ENCODE assay signal across 20 cellular contexts in the genomic region with DNA sequence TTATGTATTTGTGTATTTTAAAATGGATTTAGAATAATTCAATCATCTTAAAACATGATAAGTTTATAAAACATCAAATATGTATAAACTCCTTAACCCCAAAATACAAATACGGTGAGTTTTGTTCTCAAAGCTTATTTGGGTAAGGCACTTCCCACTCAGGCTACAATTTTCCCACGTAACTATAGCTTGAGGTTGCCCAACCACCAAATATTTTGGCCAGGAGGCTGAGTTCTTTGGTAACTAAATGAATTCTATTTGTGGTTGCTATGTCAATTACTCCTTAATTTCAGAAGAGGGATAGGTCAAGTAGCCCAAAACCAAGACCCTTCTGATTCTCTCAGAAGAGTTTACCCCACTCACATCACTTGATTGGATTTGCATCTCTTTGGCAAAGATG.
A peak's percentile ranks its signal among the peaks of the same experiment; 100 is the strongest.
DNase-seq lines count a peak whose midpoint lies in the region; ATAC-seq, FAIRE-seq and TF ChIP-seq lines count a peak whose summit lies in the region.
"Had no signal": no experiment of that assay in that cellular context is flagged by ENCODE, and none has a peak within 500 bp of the region (broad histone marks: within the 10 kb centered on the region; RNA-seq: fewer than 3 reads in every experiment).

No MANE protein-coding gene starts in this region.

- WGBS in K562 (ENCODE audit: insufficient coverage, low coverage, missing lambda C conversion rate), result 63% methylated on average over 2 of the region's 2 CpGs

- no peaks in the 10 kb centered on the region for H4K20me1 ChIP-seq in K562 (replicated peaks; ENCODE audit: control insufficient read depth, insufficient read depth, low read length)
- H4K20me1 ChIP-seq: BLaER1 had no signal

- H3K36me3 ChIP-seq in HUES6 (ENCODE audit: control insufficient read depth, insufficient read depth, low read length) (no peaks in the 10 kb centered on the region), K562 (ENCODE audit: control insufficient read depth, insufficient read depth, low read length) (no peaks in the 10 kb centered on the region)
- H3K36me3 ChIP-seq: BLaER1 had no signal

- H3K4me3 ChIP-seq in AG10803 (ENCODE audit: low read length) (no peak overlapping the region), HUES6 (ENCODE audit: low read depth, low read length) (no peak overlapping the region), K562 (no peak overlapping the region; the same call in 1 of the 2 replicates), fibroblast of the aortic adventitia (ENCODE audit: low read depth, low read length) (no peak overlapping the region)
- H3K4me3 ChIP-seq: BLaER1 had no signal

- no peak for FAIRE-seq in K562 (lab: Jason Lieb, UNC)
- FAIRE-seq: RCC 7860 had no signal

- H3K9me3 ChIP-seq in HUES6 (ENCODE audit: control insufficient read depth, insufficient read depth, low read depth, low read length) (no peaks in the 10 kb centered on the region), K562 (replicated peaks; ENCODE audit: control insufficient read depth, insufficient read depth, low read depth, low read length) (no peaks in the 10 kb centered on the region)
- H3K9me3 ChIP-seq: BLaER1 had no signal

- H3K4me1 ChIP-seq in HUES6 (ENCODE audit: control insufficient read depth, insufficient read depth, low read length), result peaks cover 19% of the 10 kb centered on the region
- no peaks in the 10 kb centered on the region; a peak in 2 of 5 replicates for H3K4me1 ChIP-seq in K562 (replicated peaks in 1 of 2; ENCODE audit: control insufficient read depth in 2 of 2, insufficient read depth in 2 of 2, low read length in 2 of 2)
- H3K4me1 ChIP-seq: BLaER1 had no signal

- no peak for TF ChIP-seq RAD21 in K562 (CRISPR knock-in tag; conservative IDR thresholded peaks at IDR 0.05 in 1 of 2, IDR thresholded peaks at IDR 0.05 in 1 of 2)

- in situ Hi-C loops in K562 (cut with MboI), result no loop called here

- no peak for TF ChIP-seq EP300 in K562 (IDR thresholded peaks at IDR 0.05; ENCODE audit: low read length)

- H3K9me1 ChIP-seq in K562 (ENCODE audit: control insufficient read depth, insufficient read depth, low read length), result no peaks in the 10 kb centered on the region

- H3K27me3 ChIP-seq in HUES6 (ENCODE audit: control insufficient read depth, insufficient read depth, low read length) (no peaks in the 10 kb centered on the region), K562 (ENCODE audit: control insufficient read depth in 2 of 2, insufficient read depth in 2 of 2, low read length in 2 of 2) (no peaks in the 10 kb centered on the region)
- H3K27me3 ChIP-seq: BLaER1 had no signal

- H2AFZ ChIP-seq in K562 (ENCODE audit: low read depth, low read length), result peak overlapping the region; percentile 88

- TF ChIP-seq CTCF in AG10803 (conservative IDR thresholded peaks at IDR 0.05; ENCODE audit: low read length) (no peak), K562 (IDR thresholded peaks at IDR 0.05 in 2 of 3, conservative IDR thresholded peaks at IDR 0.05 in 1 of 3; ENCODE audit: insufficient read depth in 2 of 3, low read depth in 1 of 3, low read length in 3 of 3) (no peak), fibroblast of the aortic adventitia (IDR thresholded peaks at IDR 0.05; ENCODE audit: insufficient read depth, low read length) (no peak)

- H3K79me2 ChIP-seq in K562 (ENCODE audit: control insufficient read depth, insufficient read depth, low read length), result no peaks in the 10 kb centered on the region; the same call in 2 of the 3 replicates

- TF ChIP-seq POLR2A in K562 (conservative IDR thresholded peaks at IDR 0.05), result no peak

- ATAC-seq in K562 (no peak), HG02970 (IDR thresholded peaks at IDR 0.05; ENCODE audit: low FRiP score, unreplicated experiment) (no peak)
- ATAC-seq: CD8-positive, alpha-beta T cell had no signal

- H3K27ac ChIP-seq in HUES6 (ENCODE audit: low read depth, low read length), result peak overlapping the region; percentile 43; the same call in 1 of the 2 replicates
- peak overlapping the region; percentile 49; the same call in 1 of the 3 replicates for H3K27ac ChIP-seq in K562 (ENCODE audit: extremely low read depth, low read depth, low read length)
- H3K27ac ChIP-seq: BLaER1 had no signal

- POLR2A ChIA-PET in K562 (lab: Yijun Ruan, JAX), result interaction anchor here (0.6 kb wide), 1 partner anchor 171 kb away, joined by 3 read pairs; no protein-coding TSS in a partner anchor

- intact Hi-C loops in K562 (cut with micrococcal nuclease), result no loop called here

- no peak overlapping the region for H3K9ac ChIP-seq in HUES6 (ENCODE audit: low read length)
- no peak overlapping the region for H3K9ac ChIP-seq in K562 (ENCODE audit: insufficient read depth in 1 of 2, low read depth in 2 of 2, low read length in 2 of 2)
- H3K9ac ChIP-seq: BLaER1 had no signal

- no TSS peak for BruUV-seq in K562 (replicated peaks; lab: Mats Ljungman, UMichigan)

- H3K4me2 ChIP-seq in K562 (ENCODE audit: insufficient read depth, low read length), result peak overlapping the region; percentile 61
- H3K4me2 ChIP-seq: BLaER1 had no signal

- CTCF ChIA-PET in K562 (lab: Yijun Ruan, JAX; ENCODE audit: low intra/inter-chr PET ratio), result no interaction called here

- DNase-seq in AG10803 (ENCODE audit: low read depth), result peak; percentile 62
- DNase-seq in K562 (ENCODE audit: extremely low read depth in 1 of 4, low spot score in 3 of 4), result no peak
- peak; percentile 34 for DNase-seq in fibroblast of the aortic adventitia (ENCODE audit: low read depth)
- no peak for DNase-seq in stimulated activated naive CD4-positive, alpha-beta T cell (lab: John Stamatoyannopoulos, UW)
- DNase-seq in glomerular visceral epithelial cell (ENCODE audit: extremely low spot score), result no peak
- DNase-seq in stimulated activated CD4-positive, alpha-beta T cell treated with anti-CD3 and anti-CD28 coated beads, Interleukin-4, amount 100 ng/mL, for 24 hours, result no peak
- DNase-seq: 8988T; CD8-positive, alpha-beta T cell; DMS79; HFFc6; MV-4-11; NCI-H1417; NCI-H187 treated with DMSO at 0.1 percent for 48 hours; NCI-H446; NCI-H69; Right ventricle myocardium superior had no signal

TF ChIP-seq in K562, 482 proteins besides CTCF, POLR2A, EP300 and RAD21:
- TF ChIP-seq, protein P1, sequence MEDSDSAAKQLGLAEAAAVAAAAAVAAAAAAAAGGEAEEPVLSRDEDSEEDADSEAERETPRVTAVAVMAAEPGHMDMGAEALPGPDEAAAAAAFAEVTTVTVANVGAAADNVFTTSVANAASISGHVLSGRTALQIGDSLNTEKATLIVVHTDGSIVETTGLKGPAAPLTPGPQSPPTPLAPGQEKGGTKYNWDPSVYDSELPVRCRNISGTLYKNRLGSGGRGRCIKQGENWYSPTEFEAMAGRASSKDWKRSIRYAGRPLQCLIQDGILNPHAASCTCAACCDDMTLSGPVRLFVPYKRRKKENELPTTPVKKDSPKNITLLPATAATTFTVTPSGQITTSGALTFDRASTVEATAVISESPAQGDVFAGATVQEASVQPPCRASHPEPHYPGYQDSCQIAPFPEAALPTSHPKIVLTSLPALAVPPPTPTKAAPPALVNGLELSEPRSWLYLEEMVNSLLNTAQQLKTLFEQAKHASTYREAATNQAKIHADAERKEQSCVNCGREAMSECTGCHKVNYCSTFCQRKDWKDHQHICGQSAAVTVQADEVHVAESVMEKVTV (CRISPR knock-in tag; IDR thresholded peaks at IDR 0.05), result peak; percentile 4; the same call in 1 of the 2 replicates
- TF ChIP-seq CEBPG (CRISPR knock-in tag; IDR thresholded peaks at IDR 0.05) (no peak), CEBPG (tag; conservative IDR thresholded peaks at IDR 0.05 in 1 of 2, IDR thresholded peaks at IDR 0.05 in 1 of 2) (0 out of 4 replicates have a peak, but pooled peaks of 1 of the 2 experiments have one; percentile 9), HDAC3 (IDR thresholded peaks at IDR 0.05; ENCODE audit: borderline replicate concordance, partially characterized antibody) (no peak), ZNF75A (CRISPR knock-in tag; IDR thresholded peaks at IDR 0.05) (peak; percentile 54; the same call in 1 of the 2 replicates), ZNF24 (IDR thresholded peaks at IDR 0.05) (no peak)

Comparison
In these comparisons a context has a peak if more than half of its experiments do, and no peak if none do; other contexts are left out.
1. DNase-seq: peak in AG10803 (single experiment) and fibroblast of the aortic adventitia (single experiment); none in K562 (0 of 4), stimulated activated naive CD4-positive, alpha-beta T cell (0 of 6), glomerular visceral epithelial cell (single experiment) and stimulated activated CD4-positive, alpha-beta T cell treated with anti-CD3 and anti-CD28 coated beads, Interleukin-4, amount 100 ng/mL, for 24 hours (single experiment).